In the genomic region with DNA sequence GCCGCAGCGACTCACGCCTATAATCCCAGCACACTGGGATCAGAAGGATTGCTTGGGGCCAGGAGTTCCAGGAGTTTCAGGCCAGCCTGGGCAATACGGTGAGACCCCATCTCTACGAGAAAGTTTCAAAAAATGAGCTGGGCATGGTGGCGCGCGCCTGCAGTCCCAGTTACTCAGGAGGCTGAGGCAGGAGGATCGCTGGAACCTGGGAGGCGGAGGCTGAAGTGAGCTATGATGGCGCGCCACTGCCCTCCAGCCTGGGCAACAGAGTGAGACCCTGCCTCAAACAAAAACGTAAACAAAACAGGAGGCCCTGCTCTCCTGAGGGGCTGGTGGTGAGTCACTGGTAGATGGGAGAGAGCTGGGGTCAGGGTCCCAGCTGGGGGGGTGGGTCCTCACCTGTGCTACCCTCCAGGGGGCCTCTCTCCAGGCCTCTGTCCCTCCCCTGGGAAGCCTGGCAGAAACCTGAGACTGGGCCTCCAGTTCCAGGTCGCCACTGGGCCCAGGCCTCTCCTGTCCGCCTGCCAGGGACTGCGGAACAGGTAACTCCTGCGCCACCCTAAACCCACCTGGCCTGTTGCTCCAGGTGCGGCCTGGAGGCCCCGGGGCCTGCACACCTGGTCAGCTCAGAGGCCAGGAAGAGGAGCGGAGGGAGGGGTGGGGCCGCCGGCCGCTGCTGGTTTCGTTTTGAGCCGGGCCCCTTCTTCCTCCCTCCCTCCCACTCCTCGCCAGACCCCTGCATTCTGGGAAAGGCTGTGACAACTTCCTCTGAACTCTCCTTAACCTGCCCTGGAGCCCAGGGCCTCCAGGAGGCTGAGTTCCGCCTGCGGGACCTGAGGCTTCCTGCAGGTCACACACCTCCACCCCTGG, we compare ENCODE assay signal across 1 cellular context.
A peak's percentile ranks its signal among the peaks of the same experiment; 100 is the strongest.
TF ChIP-seq lines count a peak whose summit lies in the region.

No MANE protein-coding gene starts in this region.

TF ChIP-seq in K562, 482 proteins besides CTCF, POLR2A, EP300 and RAD21 (continued from another document and continues in another):
- TF ChIP-seq, protein P1, sequence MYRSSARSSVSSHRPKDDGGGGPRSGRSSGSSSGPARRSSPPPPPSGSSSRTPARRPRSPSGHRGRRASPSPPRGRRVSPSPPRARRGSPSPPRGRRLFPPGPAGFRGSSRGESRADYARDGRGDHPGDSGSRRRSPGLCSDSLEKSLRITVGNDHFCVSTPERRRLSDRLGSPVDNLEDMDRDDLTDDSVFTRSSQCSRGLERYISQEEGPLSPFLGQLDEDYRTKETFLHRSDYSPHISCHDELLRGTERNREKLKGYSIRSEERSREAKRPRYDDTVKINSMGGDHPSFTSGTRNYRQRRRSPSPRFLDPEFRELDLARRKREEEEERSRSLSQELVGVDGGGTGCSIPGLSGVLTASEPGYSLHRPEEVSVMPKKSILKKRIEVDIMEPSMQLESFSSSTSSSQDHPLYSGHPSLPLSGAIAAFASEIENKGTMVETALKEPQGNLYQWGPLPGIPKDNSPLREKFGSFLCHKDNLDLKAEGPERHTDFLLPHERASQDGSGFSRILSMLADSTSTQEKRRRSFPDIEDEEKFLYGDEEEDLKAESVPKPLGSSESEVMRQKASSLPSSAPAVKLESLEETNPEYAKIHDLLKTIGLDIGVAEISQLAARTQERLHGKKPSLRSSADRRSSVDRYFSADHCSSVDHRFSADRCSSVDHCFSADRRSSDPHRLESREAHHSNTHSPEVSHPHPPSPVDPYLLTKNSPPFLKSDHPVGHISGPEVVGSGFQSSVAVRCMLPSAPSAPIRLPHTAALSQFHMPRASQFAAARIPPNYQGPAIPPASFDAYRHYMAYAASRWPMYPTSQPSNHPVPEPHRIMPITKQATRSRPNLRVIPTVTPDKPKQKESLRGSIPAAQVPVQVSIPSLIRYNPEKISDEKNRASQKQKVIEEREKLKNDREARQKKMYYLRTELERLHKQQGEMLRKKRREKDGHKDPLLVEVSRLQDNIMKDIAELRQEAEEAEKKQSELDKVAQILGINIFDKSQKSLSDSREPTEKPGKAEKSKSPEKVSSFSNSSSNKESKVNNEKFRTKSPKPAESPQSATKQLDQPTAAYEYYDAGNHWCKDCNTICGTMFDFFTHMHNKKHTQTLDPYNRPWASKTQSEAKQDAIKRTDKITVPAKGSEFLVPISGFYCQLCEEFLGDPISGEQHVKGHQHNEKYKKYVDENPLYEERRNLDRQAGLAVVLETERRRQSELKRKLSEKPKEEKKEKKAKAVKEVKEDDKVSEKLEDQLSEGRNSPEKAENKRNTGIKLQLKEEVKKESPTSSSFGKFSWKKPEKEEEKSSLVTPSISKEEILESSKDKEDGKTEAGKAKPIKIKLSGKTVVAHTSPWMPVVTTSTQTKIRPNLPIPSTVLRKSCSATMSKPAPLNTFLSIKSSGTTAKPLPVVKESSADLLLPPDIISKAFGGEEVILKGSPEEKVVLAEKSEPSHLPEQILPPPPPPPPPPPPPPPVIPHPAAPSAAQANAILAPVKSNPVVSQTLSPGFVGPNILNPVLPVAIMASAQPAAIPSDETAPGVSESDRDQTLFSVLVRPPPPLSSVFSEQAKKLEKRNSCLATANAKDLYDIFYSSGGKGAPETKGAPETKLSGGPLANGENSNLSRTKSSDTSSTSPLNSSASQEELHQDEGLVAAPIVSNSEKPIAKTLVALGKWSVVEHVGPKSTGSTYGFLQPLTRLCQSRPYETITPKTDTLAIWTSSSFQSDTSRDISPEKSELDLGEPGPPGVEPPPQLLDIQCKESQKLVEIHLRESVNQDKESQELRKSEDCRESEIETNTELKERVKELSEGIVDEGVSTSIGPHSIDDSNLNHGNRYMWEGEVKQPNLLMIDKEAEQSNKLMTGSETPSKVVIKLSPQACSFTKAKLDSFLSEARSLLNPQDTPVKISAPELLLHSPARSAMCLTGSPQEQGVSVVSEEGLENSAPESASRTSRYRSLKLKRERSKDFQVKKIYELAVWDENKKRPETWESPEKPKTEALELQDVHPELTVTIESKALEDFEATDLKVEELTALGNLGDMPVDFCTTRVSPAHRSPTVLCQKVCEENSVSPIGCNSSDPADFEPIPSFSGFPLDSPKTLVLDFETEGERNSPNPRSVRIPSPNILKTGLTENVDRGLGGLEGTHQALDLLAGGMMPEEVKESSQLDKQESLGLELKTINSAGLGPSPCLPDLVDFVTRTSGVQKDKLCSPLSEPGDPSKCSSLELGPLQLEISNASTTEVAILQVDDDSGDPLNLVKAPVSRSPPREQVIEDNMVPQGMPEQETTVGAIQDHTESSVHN (IDR thresholded peaks at IDR 0.05; ENCODE audit: borderline replicate concordance in 1 of 2, low read depth in 1 of 2), result no peak
- TF ChIP-seq HOXB6 (CRISPR knock-in tag; IDR thresholded peaks at IDR 0.05; ENCODE audit: borderline replicate concordance) (no peak), NCOA6 (IDR thresholded peaks at IDR 0.05) (no peak), BCL6 (CRISPR knock-in tag; IDR thresholded peaks at IDR 0.05) (no peak), SMARCE1 (IDR thresholded peaks at IDR 0.05) (no peak), ZNF76 (CRISPR knock-in tag; IDR thresholded peaks at IDR 0.05; ENCODE audit: borderline replicate concordance) (no peak), CTBP1 (IDR thresholded peaks at IDR 0.05; ENCODE audit: borderline replicate concordance) (peak; percentile 9; the same call in 1 of the 2 replicates), SMAD3 (CRISPR knock-in tag; conservative IDR thresholded peaks at IDR 0.05) (no peak), BDP1 (IDR thresholded peaks at IDR 0.05; ENCODE audit: insufficient read depth, insufficient read length) (no peak), PHTF2 (CRISPR knock-in tag; IDR thresholded peaks at IDR 0.05) (no peak), SNIP1 (IDR thresholded peaks at IDR 0.05; ENCODE audit: low read depth) (no peak), ZC3H4 (CRISPR knock-in tag; IDR thresholded peaks at IDR 0.05; ENCODE audit: borderline replicate concordance) (no peak), HDGF (IDR thresholded peaks at IDR 0.05) (no peak), CREM (IDR thresholded peaks at IDR 0.05; ENCODE audit: low read depth) (peak; percentile 30; the same call in 1 of the 2 replicates), SMARCB1 (IDR thresholded peaks at IDR 0.05; ENCODE audit: insufficient read length, low read depth) (no peak), GATA2 (CRISPR knock-in tag; IDR thresholded peaks at IDR 0.05) (no peak), DMBX1 (CRISPR knock-in tag; IDR thresholded peaks at IDR 0.05; ENCODE audit: borderline replicate concordance) (no peak), HMG20B (CRISPR knock-in tag; IDR thresholded peaks at IDR 0.05) (no peak), NFXL1 (CRISPR knock-in tag; IDR thresholded peaks at IDR 0.05) (no peak), ETV6 (IDR thresholded peaks at IDR 0.05; ENCODE audit: borderline replicate concordance in 1 of 2, low read depth in 2 of 2, low read length in 1 of 2) (no peak), ETV6 (CRISPR knock-in tag; IDR thresholded peaks at IDR 0.05; ENCODE audit: borderline replicate concordance) (no peak), RCOR1 (IDR thresholded peaks at IDR 0.05; ENCODE audit: borderline replicate concordance in 1 of 2, low read depth in 2 of 2, low read length in 2 of 2) (no peak), EGR1 (conservative IDR thresholded peaks at IDR 0.05) (peak; percentile 19; the same call in 1 of the 2 replicates), RBM14 (IDR thresholded peaks at IDR 0.05; ENCODE audit: borderline replicate concordance, insufficient read depth, low read depth, low read length) (no peak), CXXC5 (CRISPR knock-in tag; IDR thresholded peaks at IDR 0.05) (no peak)
- TF ChIP-seq, protein P2, sequence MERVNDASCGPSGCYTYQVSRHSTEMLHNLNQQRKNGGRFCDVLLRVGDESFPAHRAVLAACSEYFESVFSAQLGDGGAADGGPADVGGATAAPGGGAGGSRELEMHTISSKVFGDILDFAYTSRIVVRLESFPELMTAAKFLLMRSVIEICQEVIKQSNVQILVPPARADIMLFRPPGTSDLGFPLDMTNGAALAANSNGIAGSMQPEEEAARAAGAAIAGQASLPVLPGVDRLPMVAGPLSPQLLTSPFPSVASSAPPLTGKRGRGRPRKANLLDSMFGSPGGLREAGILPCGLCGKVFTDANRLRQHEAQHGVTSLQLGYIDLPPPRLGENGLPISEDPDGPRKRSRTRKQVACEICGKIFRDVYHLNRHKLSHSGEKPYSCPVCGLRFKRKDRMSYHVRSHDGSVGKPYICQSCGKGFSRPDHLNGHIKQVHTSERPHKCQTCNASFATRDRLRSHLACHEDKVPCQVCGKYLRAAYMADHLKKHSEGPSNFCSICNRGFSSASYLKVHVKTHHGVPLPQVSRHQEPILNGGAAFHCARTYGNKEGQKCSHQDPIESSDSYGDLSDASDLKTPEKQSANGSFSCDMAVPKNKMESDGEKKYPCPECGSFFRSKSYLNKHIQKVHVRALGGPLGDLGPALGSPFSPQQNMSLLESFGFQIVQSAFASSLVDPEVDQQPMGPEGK (CRISPR knock-in tag; IDR thresholded peaks at IDR 0.05; ENCODE audit: borderline replicate concordance), result no peak
- TF ChIP-seq, protein P3, sequence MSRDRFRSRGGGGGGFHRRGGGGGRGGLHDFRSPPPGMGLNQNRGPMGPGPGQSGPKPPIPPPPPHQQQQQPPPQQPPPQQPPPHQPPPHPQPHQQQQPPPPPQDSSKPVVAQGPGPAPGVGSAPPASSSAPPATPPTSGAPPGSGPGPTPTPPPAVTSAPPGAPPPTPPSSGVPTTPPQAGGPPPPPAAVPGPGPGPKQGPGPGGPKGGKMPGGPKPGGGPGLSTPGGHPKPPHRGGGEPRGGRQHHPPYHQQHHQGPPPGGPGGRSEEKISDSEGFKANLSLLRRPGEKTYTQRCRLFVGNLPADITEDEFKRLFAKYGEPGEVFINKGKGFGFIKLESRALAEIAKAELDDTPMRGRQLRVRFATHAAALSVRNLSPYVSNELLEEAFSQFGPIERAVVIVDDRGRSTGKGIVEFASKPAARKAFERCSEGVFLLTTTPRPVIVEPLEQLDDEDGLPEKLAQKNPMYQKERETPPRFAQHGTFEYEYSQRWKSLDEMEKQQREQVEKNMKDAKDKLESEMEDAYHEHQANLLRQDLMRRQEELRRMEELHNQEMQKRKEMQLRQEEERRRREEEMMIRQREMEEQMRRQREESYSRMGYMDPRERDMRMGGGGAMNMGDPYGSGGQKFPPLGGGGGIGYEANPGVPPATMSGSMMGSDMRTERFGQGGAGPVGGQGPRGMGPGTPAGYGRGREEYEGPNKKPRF (IDR thresholded peaks at IDR 0.05; ENCODE audit: low read depth, low read length), result no peak
- TF ChIP-seq, protein P4, sequence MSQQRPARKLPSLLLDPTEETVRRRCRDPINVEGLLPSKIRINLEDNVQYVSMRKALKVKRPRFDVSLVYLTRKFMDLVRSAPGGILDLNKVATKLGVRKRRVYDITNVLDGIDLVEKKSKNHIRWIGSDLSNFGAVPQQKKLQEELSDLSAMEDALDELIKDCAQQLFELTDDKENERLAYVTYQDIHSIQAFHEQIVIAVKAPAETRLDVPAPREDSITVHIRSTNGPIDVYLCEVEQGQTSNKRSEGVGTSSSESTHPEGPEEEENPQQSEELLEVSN (IDR thresholded peaks at IDR 0.05; ENCODE audit: borderline replicate concordance in 1 of 2, extremely low read depth in 1 of 2, insufficient read depth in 1 of 2, insufficient read length in 1 of 2, low read depth in 1 of 2, low read length in 1 of 2, poor library complexity in 1 of 2, severe bottlenecking in 1 of 2), result peak in 1 of 2 experiments; percentile 22
- TF ChIP-seq, protein P5, sequence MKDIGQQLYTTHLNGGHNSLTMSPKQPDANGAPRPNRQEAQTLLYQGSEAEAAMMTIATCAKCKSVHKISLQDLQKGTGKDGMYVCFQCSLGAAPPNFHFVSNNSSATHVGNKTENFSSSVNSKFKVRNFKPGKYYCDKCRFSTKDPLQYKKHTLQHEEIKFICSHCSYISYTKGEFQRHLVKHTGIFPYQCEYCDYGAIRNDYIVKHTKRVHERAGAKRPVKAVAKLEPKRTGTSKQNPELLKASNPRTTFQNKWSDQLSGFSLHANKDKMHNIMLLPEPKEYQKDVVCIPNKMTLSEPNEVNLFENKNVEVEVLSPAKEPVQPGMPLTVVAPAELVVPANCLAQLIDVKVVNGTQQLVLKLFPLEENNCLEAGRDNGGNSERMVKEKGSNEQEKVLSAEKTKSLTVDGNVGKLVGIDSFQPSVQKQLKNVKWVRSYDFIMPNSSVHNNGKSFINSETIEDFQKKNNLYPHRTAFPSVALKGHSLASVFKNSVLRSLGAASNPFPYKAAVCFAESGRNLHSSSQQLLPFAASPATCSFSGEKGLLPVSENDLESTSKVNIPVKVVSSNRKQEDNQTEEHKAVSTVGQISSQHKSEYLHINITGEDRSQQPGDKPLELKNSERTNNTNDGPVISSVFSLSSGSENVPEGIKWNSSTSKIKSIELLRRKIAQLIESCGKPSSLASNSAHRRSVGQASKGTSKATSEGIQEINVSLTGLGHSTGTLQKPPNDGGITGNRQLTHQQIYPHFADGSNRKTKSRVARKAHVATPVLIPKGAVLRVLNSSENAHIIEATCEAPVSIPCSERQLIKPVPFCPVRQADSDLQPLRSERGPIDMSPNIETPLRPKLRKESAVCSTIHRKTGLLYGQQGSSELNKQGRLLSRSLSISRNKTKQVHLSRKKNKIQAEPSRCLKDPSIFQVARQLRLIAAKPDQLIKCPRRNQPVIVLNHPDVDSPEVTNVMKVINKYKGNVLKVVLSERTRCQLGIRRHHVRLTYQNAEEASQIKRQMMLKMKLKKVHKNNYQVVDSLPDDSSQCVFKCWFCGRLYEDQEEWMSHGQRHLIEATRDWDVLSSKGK (CRISPR knock-in tag; IDR thresholded peaks at IDR 0.05), result no peak
- TF ChIP-seq, protein P6, sequence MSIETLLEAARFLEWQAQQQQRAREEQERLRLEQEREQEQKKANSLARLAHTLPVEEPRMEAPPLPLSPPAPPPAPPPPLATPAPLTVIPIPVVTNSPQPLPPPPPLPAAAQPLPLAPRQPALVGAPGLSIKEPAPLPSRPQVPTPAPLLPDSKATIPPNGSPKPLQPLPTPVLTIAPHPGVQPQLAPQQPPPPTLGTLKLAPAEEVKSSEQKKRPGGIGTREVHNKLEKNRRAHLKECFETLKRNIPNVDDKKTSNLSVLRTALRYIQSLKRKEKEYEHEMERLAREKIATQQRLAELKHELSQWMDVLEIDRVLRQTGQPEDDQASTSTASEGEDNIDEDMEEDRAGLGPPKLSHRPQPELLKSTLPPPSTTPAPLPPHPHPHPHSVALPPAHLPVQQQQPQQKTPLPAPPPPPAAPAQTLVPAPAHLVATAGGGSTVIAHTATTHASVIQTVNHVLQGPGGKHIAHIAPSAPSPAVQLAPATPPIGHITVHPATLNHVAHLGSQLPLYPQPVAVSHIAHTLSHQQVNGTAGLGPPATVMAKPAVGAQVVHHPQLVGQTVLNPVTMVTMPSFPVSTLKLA (conservative IDR thresholded peaks at IDR 0.05), result peak in 1 of 2 experiments; percentile 34; a peak in 1 of 4 replicates
- TF ChIP-seq, protein P7, sequence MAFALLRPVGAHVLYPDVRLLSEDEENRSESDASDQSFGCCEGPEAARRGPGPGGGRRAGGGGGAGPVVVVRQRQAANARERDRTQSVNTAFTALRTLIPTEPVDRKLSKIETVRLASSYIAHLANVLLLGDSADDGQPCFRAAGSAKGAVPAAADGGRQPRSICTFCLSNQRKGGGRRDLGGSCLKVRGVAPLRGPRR (CRISPR knock-in tag; IDR thresholded peaks at IDR 0.05), result no peak
- TF ChIP-seq, protein P8, sequence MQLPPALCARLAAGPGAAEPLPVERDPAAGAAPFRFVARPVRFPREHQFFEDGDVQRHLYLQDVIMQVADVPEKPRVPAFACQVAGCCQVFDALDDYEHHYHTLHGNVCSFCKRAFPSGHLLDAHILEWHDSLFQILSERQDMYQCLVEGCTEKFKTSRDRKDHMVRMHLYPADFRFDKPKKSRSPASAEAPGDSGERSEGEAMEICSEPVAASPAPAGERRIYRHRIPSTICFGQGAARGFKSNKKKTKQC (CRISPR knock-in tag; IDR thresholded peaks at IDR 0.05), result no peak
